In genomic region chr16:13012591-13012990, GRCh38 we compare ENCODE assay signal across 1 cellular context.
TF ChIP-seq lines count a peak whose summit lies in the region.

No MANE protein-coding gene starts in this region.

TF ChIP-seq in GM12878, 131 proteins besides CTCF, POLR2A, EP300 and RAD21 (continued from another document):
- TF ChIP-seq CHD4 (IDR thresholded peaks at IDR 0.05), result no peak
- TF ChIP-seq, protein P1, sequence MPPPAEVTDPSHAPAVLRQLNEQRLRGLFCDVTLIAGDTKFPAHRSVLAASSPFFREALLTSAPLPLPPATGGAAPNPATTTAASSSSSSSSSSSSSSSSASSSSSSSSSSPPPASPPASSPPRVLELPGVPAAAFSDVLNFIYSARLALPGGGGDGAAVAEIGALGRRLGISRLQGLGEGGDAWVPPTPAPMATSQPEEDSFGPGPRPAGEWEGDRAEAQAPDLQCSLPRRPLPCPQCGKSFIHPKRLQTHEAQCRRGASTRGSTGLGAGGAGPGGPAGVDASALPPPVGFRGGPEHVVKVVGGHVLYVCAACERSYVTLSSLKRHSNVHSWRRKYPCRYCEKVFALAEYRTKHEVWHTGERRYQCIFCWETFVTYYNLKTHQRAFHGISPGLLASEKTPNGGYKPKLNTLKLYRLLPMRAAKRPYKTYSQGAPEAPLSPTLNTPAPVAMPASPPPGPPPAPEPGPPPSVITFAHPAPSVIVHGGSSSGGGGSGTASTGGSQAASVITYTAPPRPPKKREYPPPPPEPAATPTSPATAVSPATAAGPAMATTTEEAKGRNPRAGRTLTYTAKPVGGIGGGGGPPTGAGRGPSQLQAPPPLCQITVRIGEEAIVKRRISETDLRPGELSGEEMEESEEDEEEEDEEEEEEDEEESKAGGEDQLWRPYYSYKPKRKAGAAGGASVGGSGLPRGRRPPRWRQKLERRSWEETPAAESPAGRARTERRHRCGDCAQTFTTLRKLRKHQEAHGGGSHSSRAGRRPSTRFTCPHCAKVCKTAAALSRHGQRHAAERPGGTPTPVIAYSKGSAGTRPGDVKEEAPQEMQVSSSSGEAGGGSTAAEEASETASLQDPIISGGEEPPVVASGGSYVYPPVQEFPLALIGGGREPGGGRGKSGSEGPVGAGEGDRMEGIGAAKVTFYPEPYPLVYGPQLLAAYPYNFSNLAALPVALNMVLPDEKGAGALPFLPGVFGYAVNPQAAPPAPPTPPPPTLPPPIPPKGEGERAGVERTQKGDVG (CRISPR knock-in tag; IDR thresholded peaks at IDR 0.05), result no peak
- no peak for TF ChIP-seq SP1 (IDR thresholded peaks at IDR 0.05; ENCODE audit: low read depth, low read length)
- TF ChIP-seq, protein P2, sequence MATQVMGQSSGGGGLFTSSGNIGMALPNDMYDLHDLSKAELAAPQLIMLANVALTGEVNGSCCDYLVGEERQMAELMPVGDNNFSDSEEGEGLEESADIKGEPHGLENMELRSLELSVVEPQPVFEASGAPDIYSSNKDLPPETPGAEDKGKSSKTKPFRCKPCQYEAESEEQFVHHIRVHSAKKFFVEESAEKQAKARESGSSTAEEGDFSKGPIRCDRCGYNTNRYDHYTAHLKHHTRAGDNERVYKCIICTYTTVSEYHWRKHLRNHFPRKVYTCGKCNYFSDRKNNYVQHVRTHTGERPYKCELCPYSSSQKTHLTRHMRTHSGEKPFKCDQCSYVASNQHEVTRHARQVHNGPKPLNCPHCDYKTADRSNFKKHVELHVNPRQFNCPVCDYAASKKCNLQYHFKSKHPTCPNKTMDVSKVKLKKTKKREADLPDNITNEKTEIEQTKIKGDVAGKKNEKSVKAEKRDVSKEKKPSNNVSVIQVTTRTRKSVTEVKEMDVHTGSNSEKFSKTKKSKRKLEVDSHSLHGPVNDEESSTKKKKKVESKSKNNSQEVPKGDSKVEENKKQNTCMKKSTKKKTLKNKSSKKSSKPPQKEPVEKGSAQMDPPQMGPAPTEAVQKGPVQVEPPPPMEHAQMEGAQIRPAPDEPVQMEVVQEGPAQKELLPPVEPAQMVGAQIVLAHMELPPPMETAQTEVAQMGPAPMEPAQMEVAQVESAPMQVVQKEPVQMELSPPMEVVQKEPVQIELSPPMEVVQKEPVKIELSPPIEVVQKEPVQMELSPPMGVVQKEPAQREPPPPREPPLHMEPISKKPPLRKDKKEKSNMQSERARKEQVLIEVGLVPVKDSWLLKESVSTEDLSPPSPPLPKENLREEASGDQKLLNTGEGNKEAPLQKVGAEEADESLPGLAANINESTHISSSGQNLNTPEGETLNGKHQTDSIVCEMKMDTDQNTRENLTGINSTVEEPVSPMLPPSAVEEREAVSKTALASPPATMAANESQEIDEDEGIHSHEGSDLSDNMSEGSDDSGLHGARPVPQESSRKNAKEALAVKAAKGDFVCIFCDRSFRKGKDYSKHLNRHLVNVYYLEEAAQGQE (IDR thresholded peaks at IDR 0.05; ENCODE audit: low read depth, low read length), result no peak
- TF ChIP-seq, protein P3, sequence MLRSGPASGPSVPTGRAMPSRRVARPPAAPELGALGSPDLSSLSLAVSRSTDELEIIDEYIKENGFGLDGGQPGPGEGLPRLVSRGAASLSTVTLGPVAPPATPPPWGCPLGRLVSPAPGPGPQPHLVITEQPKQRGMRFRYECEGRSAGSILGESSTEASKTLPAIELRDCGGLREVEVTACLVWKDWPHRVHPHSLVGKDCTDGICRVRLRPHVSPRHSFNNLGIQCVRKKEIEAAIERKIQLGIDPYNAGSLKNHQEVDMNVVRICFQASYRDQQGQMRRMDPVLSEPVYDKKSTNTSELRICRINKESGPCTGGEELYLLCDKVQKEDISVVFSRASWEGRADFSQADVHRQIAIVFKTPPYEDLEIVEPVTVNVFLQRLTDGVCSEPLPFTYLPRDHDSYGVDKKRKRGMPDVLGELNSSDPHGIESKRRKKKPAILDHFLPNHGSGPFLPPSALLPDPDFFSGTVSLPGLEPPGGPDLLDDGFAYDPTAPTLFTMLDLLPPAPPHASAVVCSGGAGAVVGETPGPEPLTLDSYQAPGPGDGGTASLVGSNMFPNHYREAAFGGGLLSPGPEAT (IDR thresholded peaks at IDR 0.05; ENCODE audit: low read depth), result no peak
- no peak for TF ChIP-seq GABPA (IDR thresholded peaks at IDR 0.05; ENCODE audit: low read depth)
- no peak for TF ChIP-seq ZBTB40 (IDR thresholded peaks at IDR 0.05; ENCODE audit: borderline replicate concordance)
- no peak for TF ChIP-seq ZNF687 (IDR thresholded peaks at IDR 0.05)
- no peak for TF ChIP-seq BCL11A (IDR thresholded peaks at IDR 0.05; ENCODE audit: low read depth, low read length)
- TF ChIP-seq, protein P4, sequence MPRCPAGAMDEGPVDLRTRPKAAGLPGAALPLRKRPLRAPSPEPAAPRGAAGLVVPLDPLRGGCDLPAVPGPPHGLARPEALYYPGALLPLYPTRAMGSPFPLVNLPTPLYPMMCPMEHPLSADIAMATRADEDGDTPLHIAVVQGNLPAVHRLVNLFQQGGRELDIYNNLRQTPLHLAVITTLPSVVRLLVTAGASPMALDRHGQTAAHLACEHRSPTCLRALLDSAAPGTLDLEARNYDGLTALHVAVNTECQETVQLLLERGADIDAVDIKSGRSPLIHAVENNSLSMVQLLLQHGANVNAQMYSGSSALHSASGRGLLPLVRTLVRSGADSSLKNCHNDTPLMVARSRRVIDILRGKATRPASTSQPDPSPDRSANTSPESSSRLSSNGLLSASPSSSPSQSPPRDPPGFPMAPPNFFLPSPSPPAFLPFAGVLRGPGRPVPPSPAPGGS (IDR thresholded peaks at IDR 0.05; ENCODE audit: borderline replicate concordance, insufficient read depth, low read depth, low read length, poor library complexity, severe bottlenecking), result no peak
TF ChIP-seq in GM12878: peak in this region for 0.
